Comparison of ENCODE assay signal across 19 cellular contexts in the genomic region with DNA sequence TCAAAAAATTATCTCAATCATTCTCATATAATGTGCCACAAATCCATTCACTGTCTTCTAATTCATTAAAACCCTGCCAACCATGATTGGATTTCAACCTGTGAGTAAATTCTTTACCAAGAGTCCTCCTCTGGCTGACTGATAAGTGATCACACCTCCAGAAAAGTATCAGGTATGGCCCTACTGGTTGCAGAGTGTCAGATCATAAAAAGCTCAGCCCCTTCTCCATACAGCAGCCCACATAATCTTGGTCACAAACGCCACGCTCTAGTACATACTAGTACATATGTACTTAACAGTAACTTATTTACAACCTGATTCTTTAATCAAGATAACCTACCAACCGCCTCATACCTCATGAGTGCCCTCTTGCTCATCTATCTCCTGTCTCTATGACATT. TPM values are rescaled to one million over a fixed set of nuclear protein-coding genes. Genes with fewer than 3 reads are reported as not detected.
A peak's percentile ranks its signal among the peaks of the same experiment; 100 is the strongest.
DNase-seq lines count a peak whose midpoint lies in the region; ATAC-seq, FAIRE-seq and TF ChIP-seq lines count a peak whose summit lies in the region.
"Had no signal": no experiment of that assay in that cellular context is flagged by ENCODE, and none has a peak within 500 bp of the region (broad histone marks: within the 10 kb centered on the region; RNA-seq: fewer than 3 reads in every experiment).

No MANE protein-coding gene starts in this region.

- H3K9ac ChIP-seq in astrocyte (ENCODE audit: low read length) = no peak overlapping the region

- no peak overlapping the region for H3K4me3 Mint-ChIP-seq in activated T-cell treated with anti-CD3 and anti-CD28 coated beads, Interleukin-2, amount 50 U/mL, for 4 hours
- H3K4me3 Mint-ChIP-seq in Calu3 (ENCODE audit: low read depth, unreplicated experiment) (no peak overlapping the region), astrocyte (ENCODE audit: unreplicated experiment) (no peak overlapping the region), progenitor cell of endocrine pancreas (ENCODE audit: low read depth) (no peak overlapping the region)
- H3K4me3 Mint-ChIP-seq: CD4-positive, CD25-positive, alpha-beta regulatory T cell had no signal

- H3K9me3 ChIP-seq in astrocyte (ENCODE audit: insufficient read depth, low read depth, low read length) (no peaks in the 10 kb centered on the region), left ventricle myocardium inferior (replicated peaks) (no peaks in the 10 kb centered on the region)
- H3K9me3 ChIP-seq: BE2C had no signal

- TF ChIP-seq CTCF in Calu3 (IDR thresholded peaks at IDR 0.05; ENCODE audit: unreplicated experiment) (no peak), astrocyte (IDR thresholded peaks at IDR 0.05; ENCODE audit: insufficient read depth, low read depth, low read length) (no peak), progenitor cell of endocrine pancreas (IDR thresholded peaks at IDR 0.05; ENCODE audit: unreplicated experiment) (no peak), left ventricle myocardium inferior (IDR thresholded peaks at IDR 0.05; ENCODE audit: borderline replicate concordance) (no peak)

- no peaks in the 10 kb centered on the region for H3K27me3 Mint-ChIP-seq in activated T-cell treated with anti-CD3 and anti-CD28 coated beads, Interleukin-2, amount 50 U/mL, for 4 hours (ENCODE audit: low read depth)
- H3K27me3 Mint-ChIP-seq in Calu3 (ENCODE audit: unreplicated experiment) (no peaks in the 10 kb centered on the region), astrocyte (ENCODE audit: low read depth, unreplicated experiment) (no peaks in the 10 kb centered on the region), progenitor cell of endocrine pancreas (no peaks in the 10 kb centered on the region)
- H3K27me3 Mint-ChIP-seq: CD4-positive, CD25-positive, alpha-beta regulatory T cell had no signal

- no peak overlapping the region for H3K4me3 ChIP-seq in astrocyte (ENCODE audit: insufficient read depth, low read depth, low read length)
- H3K4me3 ChIP-seq in left ventricle myocardium inferior = no peak overlapping the region

- H3K9me3 Mint-ChIP-seq in activated T-cell treated with anti-CD3 and anti-CD28 coated beads, Interleukin-2, amount 50 U/mL, for 4 hours = no peaks in the 10 kb centered on the region
- H3K9me3 Mint-ChIP-seq in Calu3 (ENCODE audit: low read depth, unreplicated experiment) (no peaks in the 10 kb centered on the region), astrocyte (ENCODE audit: unreplicated experiment) (no peaks in the 10 kb centered on the region), progenitor cell of endocrine pancreas (ENCODE audit: low read depth) (no peaks in the 10 kb centered on the region)
- H3K9me3 Mint-ChIP-seq: CD4-positive, CD25-positive, alpha-beta regulatory T cell had no signal

- peaks cover 80% of the 10 kb centered on the region for H3K79me2 ChIP-seq in astrocyte (ENCODE audit: insufficient read depth, low read length)

- peaks cover 13% of the 10 kb centered on the region for H3K36me3 Mint-ChIP-seq in activated T-cell treated with anti-CD3 and anti-CD28 coated beads, Interleukin-2, amount 50 U/mL, for 4 hours (ENCODE audit: insufficient read depth)
- H3K36me3 Mint-ChIP-seq in Calu3 (ENCODE audit: insufficient read depth, unreplicated experiment) (peaks cover 32% of the 10 kb centered on the region), astrocyte (ENCODE audit: low read depth, unreplicated experiment) (peaks cover 15% of the 10 kb centered on the region), progenitor cell of endocrine pancreas (ENCODE audit: insufficient read depth) (peaks cover 19% of the 10 kb centered on the region)

- H3K4me1 Mint-ChIP-seq in activated T-cell treated with anti-CD3 and anti-CD28 coated beads, Interleukin-2, amount 50 U/mL, for 4 hours (ENCODE audit: low read depth) = peaks cover 29% of the 10 kb centered on the region
- H3K4me1 Mint-ChIP-seq in Calu3 (ENCODE audit: low read depth, unreplicated experiment) (peaks cover 26% of the 10 kb centered on the region), astrocyte (ENCODE audit: low read depth, unreplicated experiment) (peaks cover 22% of the 10 kb centered on the region), progenitor cell of endocrine pancreas (ENCODE audit: low read depth) (peaks cover 8% of the 10 kb centered on the region)

- no peak for DNase-seq in activated T-cell treated with anti-CD3 and anti-CD28 coated beads, Interleukin-2, amount 50 U/mL, for 4 hours
- DNase-seq in activated T-cell treated with anti-CD3 and anti-CD28 coated beads for 4 hours (no peak), Calu3 (no peak), astrocyte (ENCODE audit: low read depth) (no peak), progenitor cell of endocrine pancreas (ENCODE audit: low spot score, unreplicated experiment) (no peak), left ventricle myocardium inferior (no peak), NCI-H1436 (lab: John Stamatoyannopoulos, UW) (no peak)
- DNase-seq: BE2C; CD4-positive, CD25-positive, alpha-beta regulatory T cell; DMS53; EL; KG1; NCI-H187; NCI-H2227 treated with DMSO at 0.1 percent for 48 hours; NCI-H524; SHP77 treated with DMSO at 0.1 percent for 48 hours had no signal

- CTCF ChIA-PET in Calu3 (lab: Charles Lee) = no interaction called here

- H3K4me1 ChIP-seq in astrocyte (ENCODE audit: insufficient read depth, low read length) (peaks cover 19% of the 10 kb centered on the region), left ventricle myocardium inferior (peaks cover 59% of the 10 kb centered on the region)
- H3K4me1 ChIP-seq: BE2C had no signal

- no peak overlapping the region for H3K4me2 ChIP-seq in astrocyte (ENCODE audit: low read length)

- FAIRE-seq in astrocyte (lab: Jason Lieb, UNC) = no peak
- FAIRE-seq: A204.1, GM12892 had no signal

- peaks cover 3% of the 10 kb centered on the region for H3K36me3 ChIP-seq in astrocyte (ENCODE audit: insufficient read depth, low read length)
- H3K36me3 ChIP-seq in left ventricle myocardium inferior = peaks cover 4% of the 10 kb centered on the region

- H3K27ac ChIP-seq in astrocyte (ENCODE audit: low read depth, low read length) = no peak overlapping the region
- H3K27ac ChIP-seq in left ventricle myocardium inferior (replicated peaks) = no peak overlapping the region

- peak overlapping the region; percentile 19 for H3K27ac Mint-ChIP-seq in Calu3 (ENCODE audit: unreplicated experiment)
- peak overlapping the region; percentile 59 for H3K27ac Mint-ChIP-seq in astrocyte (ENCODE audit: unreplicated experiment)
- H3K27ac Mint-ChIP-seq in progenitor cell of endocrine pancreas = peak overlapping the region; percentile 23

- H3K27me3 ChIP-seq in astrocyte (ENCODE audit: insufficient read depth, low read length) = no peaks in the 10 kb centered on the region
- no peaks in the 10 kb centered on the region for H3K27me3 ChIP-seq in left ventricle myocardium inferior (ENCODE audit: low read depth)
- H3K27me3 ChIP-seq: BE2C had no signal

- BruUV-seq in Calu3 (replicated peaks; lab: Mats Ljungman, UMichigan) = no TSS peak

- no peak overlapping the region for H2AFZ ChIP-seq in astrocyte (ENCODE audit: low read depth, low read length)

- intact Hi-C loops in Calu3 (cut with micrococcal nuclease; ENCODE audit: unreplicated experiment) (no loop called here), left ventricle myocardium inferior (cut with micrococcal nuclease) (no loop called here)

- peaks cover 69% of the 10 kb centered on the region for H4K20me1 ChIP-seq in astrocyte (ENCODE audit: insufficient read depth, low read length)

- ATAC-seq in activated T-cell treated with anti-CD3 and anti-CD28 coated beads, Interleukin-2, amount 50 U/mL, for 4 hours = peak; percentile 48 to 73
- no peak for ATAC-seq in HG02763 (IDR thresholded peaks at IDR 0.05; ENCODE audit: unreplicated experiment)

RNA-seq across cellular contexts. Expression of gene UBE2H, which starts 26.1 kb away (rescaled TPM):
- total RNA-seq in activated T-cell treated with anti-CD3 and anti-CD28 coated beads, Interleukin-2, amount 50 U/mL, for 4 hours = 10 to 100 TPM in 2 of 3 donors, 1 to 10 TPM in 1; 9.1 to 11.8 (median 11.5) TPM
- total RNA-seq in Calu3 (2022) (103 and 115 TPM in 2 replicates), astrocyte (171 and 194 TPM in 2 replicates), progenitor cell of endocrine pancreas (87.6 and 99.1 TPM in 2 replicates), left ventricle myocardium inferior (112 TPM)
